In the genomic region with DNA sequence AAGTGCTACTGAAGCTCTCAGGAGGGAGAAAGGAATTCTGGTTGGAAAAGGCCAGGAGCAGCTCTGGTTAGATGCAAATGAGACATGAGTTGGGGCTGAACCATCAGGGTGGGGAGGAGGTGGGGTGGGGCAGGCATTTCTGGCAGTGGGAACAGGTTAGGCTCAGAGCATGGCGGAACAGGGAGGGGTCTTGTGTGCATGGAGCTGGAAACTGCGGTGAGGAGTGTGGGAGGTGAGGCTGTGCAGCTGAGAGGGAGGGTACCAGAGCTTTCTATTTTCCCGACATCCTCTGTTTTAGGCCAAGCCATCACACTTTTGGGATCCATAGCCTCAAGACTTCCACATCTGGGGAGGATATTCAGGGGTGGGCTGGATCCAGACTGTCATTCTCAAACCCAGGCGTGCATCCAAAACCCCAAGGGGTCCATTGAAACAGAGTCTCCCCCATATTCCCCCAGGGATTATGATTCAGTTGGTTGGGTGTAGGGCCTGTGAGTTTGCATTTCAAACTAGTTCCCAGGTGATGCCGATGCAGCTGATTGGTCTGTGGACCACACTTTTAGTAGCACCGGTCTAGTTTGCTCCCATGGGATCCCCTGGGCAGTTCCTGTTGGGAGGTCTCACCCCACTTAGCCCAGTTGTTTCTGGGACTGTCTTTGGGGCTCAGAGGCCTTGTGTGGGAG, we compare ENCODE assay signal across 23 cellular contexts.
DNase-seq lines count a peak whose midpoint lies in the region; ATAC-seq and TF ChIP-seq lines count a peak whose summit lies in the region.
"Had no signal": no experiment of that assay in that cellular context is flagged by ENCODE, and none has a peak within 500 bp of the region (broad histone marks: within the 10 kb centered on the region; RNA-seq: fewer than 3 reads in every experiment).

No MANE protein-coding gene starts in this region.

- H3K9me3 Mint-ChIP-seq in brain = peaks cover 0 to 15% (median 3%) of the 10 kb centered on the region in 5 experiments
- H3K9me3 Mint-ChIP-seq in memory B cell = no peaks in the 10 kb centered on the region
- H3K9me3 Mint-ChIP-seq in activated naive CD8-positive, alpha-beta T cell treated with anti-CD3 and anti-CD28 coated beads for 36 hours = no peaks in the 10 kb centered on the region
- H3K9me3 Mint-ChIP-seq: activated CD4-positive, alpha-beta memory T cell treated with anti-CD3 and anti-CD28 coated beads, Interleukin-2, amount 10 ng/mL, durations not matched to agents 7 days and 5 days; T-cell had no signal

- no peak for TF ChIP-seq CTCF in brain (conservative IDR thresholded peaks at IDR 0.05)

- no peak overlapping the region for H3K4me3 Mint-ChIP-seq in brain
- peak overlapping the region; percentile 22 for H3K4me3 Mint-ChIP-seq in memory B cell
- no peak overlapping the region for H3K4me3 Mint-ChIP-seq in activated naive CD8-positive, alpha-beta T cell treated with anti-CD3 and anti-CD28 coated beads for 36 hours
- H3K4me3 Mint-ChIP-seq: activated CD4-positive, alpha-beta memory T cell treated with anti-CD3 and anti-CD28 coated beads, Interleukin-2, amount 10 ng/mL, durations not matched to agents 7 days and 5 days; T-cell had no signal

- DNase-seq in cardiac septum (ENCODE audit: low spot score) (peak; percentile 27), Right ventricle myocardium superior (no peak), memory B cell (ENCODE audit: low spot score in 2 of 2) (no peak), NCI-H2107 treated with DMSO at 0.1 percent for 48 hours (lab: John Stamatoyannopoulos, UW; ENCODE audit: unreplicated experiment) (no peak), A172 (ENCODE audit: low spot score) (no peak)
- no peak for DNase-seq in activated naive CD8-positive, alpha-beta T cell treated with anti-CD3 and anti-CD28 coated beads for 36 hours
- DNase-seq: activated CD4-positive, alpha-beta memory T cell treated with anti-CD3 and anti-CD28 coated beads, Interleukin-2, amount 10 ng/mL, durations not matched to agents 7 days and 5 days; activated CD4-positive, CD25-positive, alpha-beta regulatory T cell treated with anti-CD3 and anti-CD28 coated beads, Interleukin-2, amount 50 U/mL, for 72 hours; BE2C; brain microvascular endothelial cell; effector memory CD4-positive, alpha-beta T cell; GF-D8; H7; Kasumi-1; kidney glomerular epithelial cell; NCI-H1048; NCI-H187; NCI-H2227 treated with DMSO at 0.1 percent for 48 hours; nucleus accumbens; PC-3; T-cell had no signal

- H3K27me3 Mint-ChIP-seq in brain = peaks cover 19% of the 10 kb centered on the region
- peaks cover 4% of the 10 kb centered on the region for H3K27me3 Mint-ChIP-seq in memory B cell
- no peaks in the 10 kb centered on the region for H3K27me3 Mint-ChIP-seq in activated naive CD8-positive, alpha-beta T cell treated with anti-CD3 and anti-CD28 coated beads for 36 hours
- H3K27me3 Mint-ChIP-seq: T-cell had no signal

- intact Hi-C loops in cardiac septum (cut with DNase I) = no loop called here
- intact Hi-C loops in Right ventricle myocardium superior (cut with DNase I) = no loop called here

- ATAC-seq in Right ventricle myocardium superior (ENCODE audit: poor library complexity) = no peak
- ATAC-seq in memory B cell (ENCODE audit: low read depth) = no peak
- no peak for ATAC-seq in GM21786 (IDR thresholded peaks at IDR 0.05; ENCODE audit: unreplicated experiment)
- ATAC-seq: PC-3, T-cell had no signal

- no peaks in the 10 kb centered on the region for H3K36me3 Mint-ChIP-seq in brain
- no peaks in the 10 kb centered on the region for H3K36me3 Mint-ChIP-seq in memory B cell
- no peaks in the 10 kb centered on the region for H3K36me3 Mint-ChIP-seq in activated naive CD8-positive, alpha-beta T cell treated with anti-CD3 and anti-CD28 coated beads for 36 hours
- H3K36me3 Mint-ChIP-seq: T-cell had no signal

- H3K4me1 Mint-ChIP-seq in brain (peaks cover 89% of the 10 kb centered on the region), memory B cell (peaks cover 38% of the 10 kb centered on the region)
- no peaks in the 10 kb centered on the region for H3K4me1 Mint-ChIP-seq in activated naive CD8-positive, alpha-beta T cell treated with anti-CD3 and anti-CD28 coated beads for 36 hours

- H3K27ac Mint-ChIP-seq in brain = peak overlapping the region in 3 of 5 experiments; percentile 0 to 65 (median 21)
- H3K27ac Mint-ChIP-seq in memory B cell = peak overlapping the region; percentile 86
- H3K27ac Mint-ChIP-seq in activated naive CD8-positive, alpha-beta T cell treated with anti-CD3 and anti-CD28 coated beads for 36 hours = no peak overlapping the region
- H3K27ac Mint-ChIP-seq: activated CD4-positive, alpha-beta memory T cell treated with anti-CD3 and anti-CD28 coated beads, Interleukin-2, amount 10 ng/mL, durations not matched to agents 7 days and 5 days; T-cell had no signal
